In the genomic region with DNA sequence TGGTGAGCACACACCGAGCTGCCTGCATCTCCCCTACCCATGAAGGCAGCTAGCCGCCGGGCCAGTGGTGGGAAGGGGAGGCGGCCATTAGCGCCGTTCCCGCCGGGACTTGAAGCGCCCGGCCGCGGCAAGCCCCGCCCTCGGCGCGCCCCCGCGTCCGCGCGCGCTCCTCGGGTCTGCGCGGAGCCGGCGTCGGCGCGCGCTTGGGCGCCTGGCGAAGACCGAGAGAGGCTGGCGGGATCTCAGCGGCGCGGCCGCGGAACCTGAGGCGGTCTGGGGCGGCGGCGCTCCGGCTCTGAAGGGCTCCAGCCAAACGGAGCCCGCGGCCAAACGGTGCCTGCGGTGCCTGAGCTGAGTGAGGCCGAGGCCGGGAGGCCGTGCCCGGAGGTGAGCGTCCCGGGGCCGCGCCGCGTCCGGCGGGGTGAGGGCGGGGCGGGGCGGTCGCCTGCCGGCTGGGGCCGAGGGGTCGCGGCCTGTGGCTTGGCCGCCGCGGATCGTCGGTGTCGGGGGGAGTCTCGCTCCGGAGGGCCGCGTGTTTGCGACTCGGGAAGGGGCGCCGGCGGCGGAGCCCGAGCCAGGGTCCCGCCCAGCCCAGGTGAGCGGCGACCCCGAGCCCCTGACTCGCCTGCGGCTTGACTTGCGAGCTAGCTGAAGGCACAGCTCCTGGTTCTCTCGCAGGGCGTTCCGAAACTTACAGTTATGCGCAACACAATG, we compare ENCODE assay signal across 8 cellular contexts.
DNase-seq lines count a peak whose midpoint lies in the region; ATAC-seq lines count a peak whose summit lies in the region.

A gene with protein sequence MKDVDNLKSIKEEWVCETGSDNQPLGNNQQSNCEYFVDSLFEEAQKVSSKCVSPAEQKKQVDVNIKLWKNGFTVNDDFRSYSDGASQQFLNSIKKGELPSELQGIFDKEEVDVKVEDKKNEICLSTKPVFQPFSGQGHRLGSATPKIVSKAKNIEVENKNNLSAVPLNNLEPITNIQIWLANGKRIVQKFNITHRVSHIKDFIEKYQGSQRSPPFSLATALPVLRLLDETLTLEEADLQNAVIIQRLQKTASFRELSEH (plus strand): TSS at position 202 of the 714 bp plus-strand sequence. CDS start 17,852 bp downstream, outside the sequence.

- DNase-seq in COLO829 (ENCODE audit: low spot score): peak; percentile 78
- peak; percentile 78 for DNase-seq in NT2/D1 (ENCODE audit: low read depth, low spot score)
- DNase-seq in activated CD8-positive, alpha-beta memory T cell treated with anti-CD3 and anti-CD28 coated beads, Interleukin-2, amount 50 U/mL, for 48 hours: peak; percentile 86
- DNase-seq in epidermal melanocyte (ENCODE audit: insufficient read length, low spot score): peak; percentile 83
- peak; percentile 68 for DNase-seq in middle frontal gyrus (ENCODE audit: extremely low spot score, low spot score)
- peak; percentile 60 to 63 for DNase-seq in stimulated activated CD8-positive, alpha-beta memory T cell treated with anti-CD3 and anti-CD28 coated beads, Interleukin-2, amount 100 ng/mL, for 48 hours (ENCODE audit: low read depth in 2 of 2)

- peaks cover 9% of the 10 kb centered on the region for H3K36me3 ChIP-seq in NT2/D1 (ENCODE audit: insufficient read depth, insufficient read length, low read length)

- no peaks in the 10 kb centered on the region for H3K9me3 ChIP-seq in NT2/D1 (ENCODE audit: insufficient read depth, low read length)

- no peaks in the 10 kb centered on the region for H3K4me1 ChIP-seq in NT2/D1 (ENCODE audit: insufficient read depth, insufficient read length)

- ATAC-seq in GM19455 (IDR thresholded peaks at IDR 0.05; ENCODE audit: unreplicated experiment) (peak; percentile 76), HG03571 (IDR thresholded peaks at IDR 0.05; ENCODE audit: unreplicated experiment) (peak; percentile 55)

- H3K4me3 ChIP-seq in NT2/D1 (ENCODE audit: insufficient read length, low read depth): peak within 1 kb of the TSS; percentile 72

- H3K9ac ChIP-seq in NT2/D1 (ENCODE audit: insufficient read length, low read depth): peak within 1 kb of the TSS; percentile 90

- H3K27me3 ChIP-seq in NT2/D1 (ENCODE audit: insufficient read depth, insufficient read length): no peaks in the 10 kb centered on the region

Comparison
In these comparisons a context has a peak if more than half of its experiments do, and no peak if none do; other contexts are left out.
1. Peak in every context shown above with its lines: DNase-seq, ATAC-seq and H3K4me3 ChIP-seq.